1 cellular context compared by ENCODE assay signal in the genomic region with DNA sequence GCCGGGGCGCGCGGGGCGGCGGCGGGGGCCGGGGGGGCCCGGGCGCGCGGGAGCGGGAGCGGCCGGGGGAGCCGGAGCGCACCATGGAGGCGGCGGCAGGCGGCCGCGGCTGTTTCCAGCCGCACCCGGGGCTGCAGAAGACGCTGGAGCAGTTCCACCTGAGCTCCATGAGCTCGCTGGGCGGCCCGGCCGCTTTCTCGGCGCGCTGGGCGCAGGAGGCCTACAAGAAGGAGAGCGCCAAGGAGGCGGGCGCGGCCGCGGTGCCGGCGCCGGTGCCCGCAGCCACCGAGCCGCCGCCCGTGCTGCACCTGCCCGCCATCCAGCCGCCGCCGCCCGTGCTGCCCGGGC.
TF ChIP-seq lines count a peak whose summit lies in the region.

No MANE protein-coding gene starts in this region.

TF ChIP-seq in GM23338, 12 proteins besides CTCF, POLR2A, EP300 and RAD21 (continued from another document):
- no peak for TF ChIP-seq ZNF462 (CRISPR knock-in tag; IDR thresholded peaks at IDR 0.05)
- TF ChIP-seq EZH2 (IDR thresholded peaks at IDR 0.05; ENCODE audit: low read depth, unreplicated experiment) = no peak
TF ChIP-seq in GM23338: peak in this region for 0.
